In genomic region chr3:100370751-100371150, GRCh38 we compare ENCODE assay signal across 16 cellular contexts. TPM values are rescaled to one million over a fixed set of nuclear protein-coding genes. Genes with fewer than 3 reads are reported as not detected.
DNase-seq lines count a peak whose midpoint lies in the region; ATAC-seq and TF ChIP-seq lines count a peak whose summit lies in the region.
"Had no signal": no experiment of that assay in that cellular context is flagged by ENCODE, and none has a peak within 500 bp of the region (broad histone marks: within the 10 kb centered on the region; RNA-seq: fewer than 3 reads in every experiment).

No MANE protein-coding gene starts in this region.

- no peak overlapping the region for H2BK15ac ChIP-seq in IMR-90 (ENCODE audit: low read depth, low read length)

- peak overlapping the region; percentile 31 for H2BK5ac ChIP-seq in IMR-90 (ENCODE audit: low read depth, low read length, poor library complexity, severe bottlenecking)

- no peaks in the 10 kb centered on the region for H3K4me1 Mint-ChIP-seq in CD8-positive, alpha-beta T cell (ENCODE audit: low read depth)

- H3K36me3 ChIP-seq in CD8-positive, alpha-beta T cell (ENCODE audit: insufficient read depth, low read length): peaks cover 25% of the 10 kb centered on the region
- H3K36me3 ChIP-seq in IMR-90 (ENCODE audit: control insufficient read depth, insufficient read depth, low read length) (peaks cover 29% of the 10 kb centered on the region), gastroesophageal sphincter (peaks cover 0 to 93% of the 10 kb centered on the region in 2 donors)

- no peaks in the 10 kb centered on the region for H3K27me3 ChIP-seq in CD8-positive, alpha-beta T cell (ENCODE audit: insufficient read depth, low read length)
- H3K27me3 ChIP-seq in IMR-90 (ENCODE audit: control insufficient read depth, insufficient read depth, low read length) (no peaks in the 10 kb centered on the region), gastroesophageal sphincter (no peaks in the 10 kb centered on the region)

- H3K9me3 Mint-ChIP-seq in CD8-positive, alpha-beta T cell: no peaks in the 10 kb centered on the region

- no TSS peak for BruUV-seq in IMR-90 (replicated peaks; lab: Mats Ljungman, UMichigan)

- no peak overlapping the region for H2BK20ac ChIP-seq in IMR-90 (ENCODE audit: low read depth, low read length)

- H3K27ac ChIP-seq in CD8-positive, alpha-beta T cell (ENCODE audit: low read depth, low read length): no peak overlapping the region
- H3K27ac ChIP-seq in IMR-90 (ENCODE audit: insufficient read depth, low read length) (no peak overlapping the region), gastroesophageal sphincter (no peak overlapping the region)

- no peak overlapping the region for H4K5ac ChIP-seq in IMR-90 (ENCODE audit: low read depth, low read length)

- peaks cover 79% of the 10 kb centered on the region for H3K36me3 Mint-ChIP-seq in CD8-positive, alpha-beta T cell

- H3K23ac ChIP-seq in IMR-90 (ENCODE audit: low read depth, low read length): no peak overlapping the region

- no peak overlapping the region for H3K4me3 Mint-ChIP-seq in CD8-positive, alpha-beta T cell

- H2AK5ac ChIP-seq in IMR-90 (ENCODE audit: low read depth, low read length): no peak overlapping the region

- no peak overlapping the region for H3K14ac ChIP-seq in IMR-90 (replicated peaks; ENCODE audit: low read depth, low read length)

- H3K18ac ChIP-seq in IMR-90 (ENCODE audit: low read depth, low read length): no peak overlapping the region

- H2AFZ ChIP-seq in IMR-90 (replicated peaks; ENCODE audit: low read length, poor library complexity): no peak overlapping the region

- no peak overlapping the region for H3K4me2 ChIP-seq in IMR-90 (ENCODE audit: low read depth, low read length)

- H3K4ac ChIP-seq in IMR-90 (ENCODE audit: low read depth, low read length): no peak overlapping the region

- H3K9me3 ChIP-seq in CD8-positive, alpha-beta T cell (ENCODE audit: low read length): no peaks in the 10 kb centered on the region
- no peaks in the 10 kb centered on the region for H3K9me3 ChIP-seq in IMR-90 (ENCODE audit: control insufficient read depth, insufficient read depth, low read length)
- H3K9me3 ChIP-seq in gastroesophageal sphincter: no peaks in the 10 kb centered on the region

- dilution Hi-C loops in IMR-90 (cut with HindIII; ENCODE audit: low sequenced_read_pairs, unreplicated experiment): no loop called here

- peaks cover 8 to 28% of the 10 kb centered on the region in 2 experiments for H3K79me1 ChIP-seq in IMR-90 (ENCODE audit: low read depth in 1 of 2, low read length in 2 of 2)

- no peak for TF ChIP-seq RAD21 in IMR-90 (IDR thresholded peaks at IDR 0.05; ENCODE audit: low read length)

- no peak for TF ChIP-seq EP300 in gastroesophageal sphincter (IDR thresholded peaks at IDR 0.05)

- intact Hi-C loops in CD8-positive, alpha-beta T cell (cut with DNase I, micrococcal nuclease): no loop called here
- intact Hi-C loops in IMR-90 (cut with micrococcal nuclease): loop anchor here (2.0 kb wide), 1 partner anchor 14 kb away; no protein-coding TSS in a partner anchor

- DNase-seq in CD8-positive, alpha-beta T cell: no peak
- DNase-seq in GM03348 (ENCODE audit: low spot score): peak; percentile 8
- peak; percentile 38 for DNase-seq in IMR-90
- peak; percentile 6 for DNase-seq in fibroblast of mammary gland (ENCODE audit: low read depth)
- DNase-seq in activated T-cell treated with anti-CD3 and anti-CD28 coated beads, Interleukin-2, amount 50 U/mL, for 48 hours: no peak
- DNase-seq in NCI-H1105 treated with DMSO at 0.1 percent for 48 hours (lab: John Stamatoyannopoulos, UW): no peak
- DNase-seq: DMS153, DND-41, KBM-7, NCI-H1417, NCI-H1694, NCI-H2081, NCI-H2227 treated with DMSO at 0.1 percent for 48 hours, NCI-H526 treated with DMSO at 0.1 percent for 48 hours had no signal

- CTCF ChIA-PET in CD8-positive, alpha-beta T cell (lab: Charles Lee): no interaction called here
- CTCF ChIA-PET in IMR-90 (lab: Yijun Ruan, JAX): no interaction called here

- peak overlapping the region; percentile 29 for H3K27ac Mint-ChIP-seq in CD8-positive, alpha-beta T cell

- no peak overlapping the region for H3K56ac ChIP-seq in IMR-90 (ENCODE audit: extremely low read depth, insufficient read depth, low read length)

- H3K9ac ChIP-seq in IMR-90 (ENCODE audit: low read depth, low read length): no peak overlapping the region

- H4K91ac ChIP-seq in IMR-90 (ENCODE audit: insufficient read depth, low read depth, low read length): no peak overlapping the region

- no peak for TF ChIP-seq CTCF in CD8-positive, alpha-beta T cell (IDR thresholded peaks at IDR 0.05)
- TF ChIP-seq CTCF in IMR-90 (conservative IDR thresholded peaks at IDR 0.05; ENCODE audit: low read depth, low read length) (no peak), fibroblast of mammary gland (conservative IDR thresholded peaks at IDR 0.05; ENCODE audit: control insufficient read depth, insufficient read depth, low read depth, low read length) (no peak), gastroesophageal sphincter (IDR thresholded peaks at IDR 0.05) (no peak)

- in situ Hi-C loops in IMR-90 (cut with MboI; ENCODE audit: low sequenced_read_pairs): no loop called here

- H3K4me3 ChIP-seq in CD8-positive, alpha-beta T cell (ENCODE audit: low read depth, low read length): no peak overlapping the region
- H3K4me3 ChIP-seq in IMR-90 (ENCODE audit: insufficient read depth, low read depth, low read length) (no peak overlapping the region), fibroblast of mammary gland (ENCODE audit: control insufficient read depth, low read depth, low read length) (no peak overlapping the region), gastroesophageal sphincter (no peak overlapping the region)
- H3K4me3 ChIP-seq: GM12878 had no signal

- no CpG with 5 or more reads among the region's 1 CpG for WGBS in IMR-90 (ENCODE audit: extremely low coverage in 2 of 2, insufficient read length in 1 of 2), 2 experiments
- WGBS in gastroesophageal sphincter (ENCODE audit: low coverage in 1 of 2), 2 donors: 91 to 100% methylated on average over 1 of the region's 1 CpG

- no peaks in the 10 kb centered on the region for H3K27me3 Mint-ChIP-seq in CD8-positive, alpha-beta T cell (ENCODE audit: low read depth)

- POLR2A ChIA-PET in CD8-positive, alpha-beta T cell (lab: Charles Lee): interaction anchor here (1.0 to 2.4 kb wide), 2 partner anchors 16 to 31 kb away, joined by 4 to 7 read pairs; partner anchors contain the start of gene LNP1
- POLR2A ChIA-PET in IMR-90 (lab: Charles Lee; ENCODE audit: unreplicated experiment): no interaction called here

- H2AK9ac ChIP-seq in IMR-90 (replicated peaks; ENCODE audit: low read depth, low read length, poor library complexity): no peak overlapping the region

- peaks cover 5% of the 10 kb centered on the region; the same call in 1 of the 2 replicates for H3K9me1 ChIP-seq in IMR-90 (ENCODE audit: insufficient read depth, low read length)

- ATAC-seq in CD8-positive, alpha-beta T cell: no peak
- no peak for ATAC-seq in IMR-90 (ENCODE audit: low read depth)
- ATAC-seq in gastroesophageal sphincter: no peak
- ATAC-seq: GM12878 had no signal

- no peak overlapping the region for H2BK120ac ChIP-seq in IMR-90 (ENCODE audit: low read depth, low read length)

- H4K20me1 ChIP-seq in IMR-90 (ENCODE audit: insufficient read depth, low read length): peaks cover 4% of the 10 kb centered on the region; the same call in 1 of the 2 replicates

- H4K8ac ChIP-seq in IMR-90 (ENCODE audit: low read depth in 2 of 2, low read length in 2 of 2): no peak overlapping the region

- TF ChIP-seq POLR2A in IMR-90 (IDR thresholded peaks at IDR 0.05; ENCODE audit: low read depth, low read length): no peak
- no peak for TF ChIP-seq POLR2A in gastroesophageal sphincter (IDR thresholded peaks at IDR 0.05)

- H3K4me1 ChIP-seq in CD8-positive, alpha-beta T cell (ENCODE audit: insufficient read depth, low read length): no peaks in the 10 kb centered on the region
- H3K4me1 ChIP-seq in IMR-90 (ENCODE audit: control insufficient read depth, insufficient read depth, low read length): 0 out of 2 replicates have a peak, but pooled peaks cover 2% of the 10 kb centered on the region
- no peaks in the 10 kb centered on the region for H3K4me1 ChIP-seq in gastroesophageal sphincter

TF ChIP-seq in IMR-90, 13 proteins besides CTCF, POLR2A, EP300 and RAD21:
- TF ChIP-seq FOS (IDR thresholded peaks at IDR 0.05; ENCODE audit: low read depth, low read length) (no peak), SMC3 (IDR thresholded peaks at IDR 0.05; ENCODE audit: low read depth, low read length) (no peak)

RNA-seq across cellular contexts. Expression of gene TOMM70, which starts 30.1 kb away (rescaled TPM):
- 10 to 100 TPM; 27.7 to 30.5 TPM for total RNA-seq in CD8-positive, alpha-beta T cell
- total RNA-seq in IMR-90 (2012; rRNA removed) (35.1 and 50.0 TPM in 2 replicates), gastroesophageal sphincter (10 to 100 TPM; 55.3 to 61.5 (median 59.9) TPM)
- 19.8 and 24.6 TPM in 2 replicates for polyA plus RNA-seq in IMR-90 (2012; rRNA removed)
- polyA plus RNA-seq in IMR-90 (2012; cell fraction: cytosol; rRNA removed): 7.1 and 7.8 TPM in 2 replicates
- 5.2 and 11.0 TPM in 2 replicates for polyA plus RNA-seq in IMR-90 (2012; cell fraction: nucleus; rRNA removed; ENCODE audit: low replicate concordance)

RNA-seq across cellular contexts. Expression of gene LNP1, which starts 30.6 kb away (rescaled TPM):
- total RNA-seq in CD8-positive, alpha-beta T cell: 1 to 10 TPM; 1.1 to 1.2 TPM
- 2.2 and 4.4 TPM in 2 replicates for total RNA-seq in IMR-90 (2012; rRNA removed)
- 2.3 and 2.4 TPM in 2 replicates for polyA plus RNA-seq in IMR-90 (2012; rRNA removed)
- 0.44 and 1.5 TPM in 2 replicates for polyA plus RNA-seq in IMR-90 (2012; cell fraction: cytosol; rRNA removed)
- polyA plus RNA-seq in IMR-90 (2012; cell fraction: nucleus; rRNA removed; ENCODE audit: low replicate concordance): 0.14 and 1.4 TPM in 2 replicates
- total RNA-seq in gastroesophageal sphincter: 1 to 10 TPM; 2.3 to 3.9 (median 3.2) TPM

RNA-seq across cellular contexts. Expression of gene NIT2, which starts 36.2 kb away (rescaled TPM):
- total RNA-seq in CD8-positive, alpha-beta T cell: 10 to 100 TPM; 17.2 to 17.7 TPM
- total RNA-seq in IMR-90 (2012; rRNA removed) (12.4 and 13.3 TPM in 2 replicates), gastroesophageal sphincter (10 to 100 TPM; 13.0 to 39.7 (median 21.1) TPM)
- 25.7 and 27.1 TPM in 2 replicates for polyA plus RNA-seq in IMR-90 (2012; rRNA removed)
- polyA plus RNA-seq in IMR-90 (2012; cell fraction: cytosol; rRNA removed): 3.6 and 5.0 TPM in 2 replicates
- polyA plus RNA-seq in IMR-90 (2012; cell fraction: nucleus; rRNA removed; ENCODE audit: low replicate concordance): 24.0 and 95.4 TPM in 2 replicates

Comparison
In these comparisons a context has a peak if more than half of its experiments do, and no peak if none do; other contexts are left out.
1. DNase-seq: peak in GM03348 (single experiment), IMR-90 (single experiment) and fibroblast of mammary gland (single experiment); none in CD8-positive, alpha-beta T cell (0 of 7), activated T-cell treated with anti-CD3 and anti-CD28 coated beads, Interleukin-2, amount 50 U/mL, for 48 hours (0 of 2) and NCI-H1105 treated with DMSO at 0.1 percent for 48 hours (single experiment).